ENCODE assay signal across 12 cellular contexts in genomic region chr22:37678372-37678771, GRCh38. TPM values are rescaled to one million over a fixed set of nuclear protein-coding genes. Genes with fewer than 3 reads are reported as not detected.
DNase-seq lines count a peak whose midpoint lies in the region; ATAC-seq, FAIRE-seq and TF ChIP-seq lines count a peak whose summit lies in the region.
"Had no signal": no experiment of that assay in that cellular context is flagged by ENCODE, and none has a peak within 500 bp of the region (broad histone marks: within the 10 kb centered on the region; RNA-seq: fewer than 3 reads in every experiment).

No MANE protein-coding gene starts in this region.

- 45% methylated on average over 18 of the region's 18 CpGs for WGBS in urinary bladder
- 73 to 85% (median 76%) methylated on average over 18 of the region's 18 CpGs for WGBS in small intestine, 3 donors

- no peak for FAIRE-seq in small intestine (lab: Jason Lieb, UNC)

- peaks cover 21% of the 10 kb centered on the region for H3K36me3 Mint-ChIP-seq in activated naive CD4-positive, alpha-beta T cell treated with anti-CD3 and anti-CD28 coated beads, Interleukin-2, amount 10 ng/mL, durations not matched to agents 7 days and 5 days
- H3K36me3 Mint-ChIP-seq in activated naive CD8-positive, alpha-beta T cell treated with anti-CD3 and anti-CD28 coated beads for 36 hours = peaks cover 2% of the 10 kb centered on the region

- H3K27ac Mint-ChIP-seq in activated naive CD4-positive, alpha-beta T cell treated with anti-CD3 and anti-CD28 coated beads, Interleukin-2, amount 10 ng/mL, durations not matched to agents 7 days and 5 days = peak overlapping the region; percentile 100
- H3K27ac Mint-ChIP-seq in activated naive CD8-positive, alpha-beta T cell treated with anti-CD3 and anti-CD28 coated beads for 36 hours = peak overlapping the region; percentile 79
- H3K27ac Mint-ChIP-seq: stimulated activated naive CD8-positive, alpha-beta T cell treated with anti-CD3 and anti-CD28 coated beads, Interleukin-15, amount 100 ng/mL, for 72 hours had no signal

- H3K9me3 ChIP-seq in small intestine (ENCODE audit: control insufficient read depth, low read depth) (no peaks in the 10 kb centered on the region), ascending aorta (no peaks in the 10 kb centered on the region)

- H3K27ac ChIP-seq in urinary bladder (ENCODE audit: low read depth) (peak overlapping the region; percentile 40), small intestine (ENCODE audit: low read depth in 1 of 2, low read length in 1 of 2) (no peak overlapping the region), ascending aorta (peak overlapping the region in 1 of 2 donors; percentile 94)

- no peak for ATAC-seq in HG03378 (IDR thresholded peaks at IDR 0.05; ENCODE audit: unreplicated experiment)
- ATAC-seq: stimulated activated naive CD8-positive, alpha-beta T cell treated with anti-CD3 and anti-CD28 coated beads, Interleukin-15, amount 100 ng/mL, for 72 hours had no signal

- H3K36me3 ChIP-seq in urinary bladder (ENCODE audit: insufficient read depth) (no peaks in the 10 kb centered on the region), small intestine (ENCODE audit: control insufficient read depth in 2 of 2, insufficient read depth in 2 of 2, low read length in 2 of 2) (no peaks in the 10 kb centered on the region), ascending aorta (peaks cover 25 to 28% of the 10 kb centered on the region in 2 donors)

- CTCF ChIA-PET in activated naive CD4-positive, alpha-beta T cell treated with anti-CD3 and anti-CD28 coated beads, Interleukin-2, amount 10 ng/mL, durations not matched to agents 7 days and 5 days (lab: Charles Lee) = interaction anchor here (0.6 to 21.2 kb wide), 3 partner anchors 10 to 72 kb away, joined by 3 to 506 read pairs (median 3); partner anchors contain the start of gene SH3BP1

- no peak overlapping the region for H3K4me3 Mint-ChIP-seq in activated naive CD4-positive, alpha-beta T cell treated with anti-CD3 and anti-CD28 coated beads, Interleukin-2, amount 10 ng/mL, durations not matched to agents 7 days and 5 days
- no peak overlapping the region for H3K4me3 Mint-ChIP-seq in activated naive CD8-positive, alpha-beta T cell treated with anti-CD3 and anti-CD28 coated beads for 36 hours

- intact Hi-C loops in ascending aorta (cut with DNase I) = loop anchor here (5.0 kb wide), 2 partner anchors 116 to 131 kb away; partner anchors contain the start of gene CDC42EP1

- H3K4me1 ChIP-seq in urinary bladder (ENCODE audit: insufficient read depth) = peaks cover 1% of the 10 kb centered on the region
- H3K4me1 ChIP-seq in small intestine (ENCODE audit: control insufficient read depth in 2 of 2, insufficient read depth in 1 of 2, low read depth in 1 of 2, low read length in 1 of 2) = peaks cover 0 to 3% of the 10 kb centered on the region in 2 donors
- peaks cover 15 to 26% of the 10 kb centered on the region in 2 donors for H3K4me1 ChIP-seq in ascending aorta

- H3K27me3 ChIP-seq in small intestine (ENCODE audit: control insufficient read depth in 2 of 2, insufficient read depth in 2 of 2, low read length in 2 of 2) = no peaks in the 10 kb centered on the region
- no peaks in the 10 kb centered on the region for H3K27me3 ChIP-seq in ascending aorta

- DNase-seq in activated naive CD4-positive, alpha-beta T cell treated with anti-CD3 and anti-CD28 coated beads, Interleukin-2, amount 10 ng/mL, durations not matched to agents 7 days and 5 days = no peak
- DNase-seq in activated naive CD4-positive, alpha-beta T cell treated with anti-CD3 and anti-CD28 coated beads, Interleukin-2, amount 50 U/mL, for 16 hours = no peak
- DNase-seq in activated naive CD8-positive, alpha-beta T cell treated with anti-CD3 and anti-CD28 coated beads for 36 hours = no peak
- DNase-seq in left kidney (ENCODE audit: low read depth, low spot score) (peak; percentile 61), small intestine (no peak), ascending aorta (ENCODE audit: low spot score in 2 of 2) (no peak)
- DNase-seq: NCI-H146; NK-92 treated with Interleukin-12 subunit alpha and Interleukin-12 subunit beta, amount 100 ng/mL, for 24 hours; stimulated activated naive CD8-positive, alpha-beta T cell treated with anti-CD3 and anti-CD28 coated beads, Interleukin-15, amount 100 ng/mL, for 72 hours had no signal

- H3K4me1 Mint-ChIP-seq in activated naive CD4-positive, alpha-beta T cell treated with anti-CD3 and anti-CD28 coated beads, Interleukin-2, amount 10 ng/mL, durations not matched to agents 7 days and 5 days = peaks cover 51% of the 10 kb centered on the region
- peaks cover 43% of the 10 kb centered on the region for H3K4me1 Mint-ChIP-seq in activated naive CD8-positive, alpha-beta T cell treated with anti-CD3 and anti-CD28 coated beads for 36 hours

- H3K4me3 ChIP-seq in urinary bladder (ENCODE audit: low read depth, low read length) (no peak overlapping the region), small intestine (ENCODE audit: low read depth in 1 of 2, low read length in 2 of 2) (no peak overlapping the region), ascending aorta (peak overlapping the region in 1 of 2 donors; percentile 81)

- TF ChIP-seq CTCF in ascending aorta (IDR thresholded peaks at IDR 0.05) = no peak

- no peaks in the 10 kb centered on the region for H3K9me3 Mint-ChIP-seq in activated naive CD4-positive, alpha-beta T cell treated with anti-CD3 and anti-CD28 coated beads, Interleukin-2, amount 10 ng/mL, durations not matched to agents 7 days and 5 days
- H3K9me3 Mint-ChIP-seq in activated naive CD8-positive, alpha-beta T cell treated with anti-CD3 and anti-CD28 coated beads for 36 hours = no peaks in the 10 kb centered on the region
- H3K9me3 Mint-ChIP-seq: activated T-helper 2 cell treated with anti-CD3 and anti-CD28 coated beads, Interferon-gamma antibody, Interleukin-2, Interleukin-4, amounts not matched to agents 10 μg/mL and 5 μg/mL and 100 μg/mL, durations not matched to agents 14 hours and 24 hours and 36 hours; stimulated activated naive CD8-positive, alpha-beta T cell treated with anti-CD3 and anti-CD28 coated beads, Interleukin-15, amount 100 ng/mL, for 72 hours had no signal

- H3K27me3 Mint-ChIP-seq in activated naive CD4-positive, alpha-beta T cell treated with anti-CD3 and anti-CD28 coated beads, Interleukin-2, amount 10 ng/mL, durations not matched to agents 7 days and 5 days = no peaks in the 10 kb centered on the region
- H3K27me3 Mint-ChIP-seq in activated naive CD8-positive, alpha-beta T cell treated with anti-CD3 and anti-CD28 coated beads for 36 hours = no peaks in the 10 kb centered on the region
- H3K27me3 Mint-ChIP-seq: stimulated activated naive CD8-positive, alpha-beta T cell treated with anti-CD3 and anti-CD28 coated beads, Interleukin-15, amount 100 ng/mL, for 72 hours had no signal

RNA-seq across cellular contexts. Expression of gene LGALS1, which starts 2.9 kb away (rescaled TPM):
- 100 to 1,000 TPM; 166 to 171 TPM for total RNA-seq in activated naive CD8-positive, alpha-beta T cell treated with anti-CD3 and anti-CD28 coated beads for 36 hours
- total RNA-seq in urinary bladder (1,499 TPM), ascending aorta (2,009 TPM)
- polyA plus RNA-seq in urinary bladder (1,781 TPM), small intestine (100 to 1,000 TPM in 2 of 3 donors, 10 to 100 TPM in 1; 36.9 to 396 (median 232) TPM)

RNA-seq across cellular contexts. Expression of gene NOL12, which starts 7.8 kb away (rescaled TPM):
- total RNA-seq in activated naive CD8-positive, alpha-beta T cell treated with anti-CD3 and anti-CD28 coated beads for 36 hours = 10 to 100 TPM; 50.0 to 50.8 TPM
- total RNA-seq in urinary bladder (8.7 TPM), ascending aorta (4.0 TPM)
- polyA plus RNA-seq in urinary bladder (17.9 TPM), small intestine (10 to 100 TPM; 22.6 to 28.9 (median 24.0) TPM)

RNA-seq across cellular contexts. Expression of gene TRIOBP, which starts 18.5 kb away (rescaled TPM):
- 10 to 100 TPM; 19.7 to 20.8 TPM for total RNA-seq in activated naive CD8-positive, alpha-beta T cell treated with anti-CD3 and anti-CD28 coated beads for 36 hours
- 64.2 TPM for total RNA-seq in urinary bladder
- 140 TPM for polyA plus RNA-seq in urinary bladder
- 10 to 100 TPM; 20.4 to 46.8 (median 27.6) TPM for polyA plus RNA-seq in small intestine
- total RNA-seq in ascending aorta = 253 TPM

RNA-seq across cellular contexts. Expression of gene PDXP, which starts 19.8 kb away (rescaled TPM):
- total RNA-seq in activated naive CD8-positive, alpha-beta T cell treated with anti-CD3 and anti-CD28 coated beads for 36 hours = 10 to 100 TPM; 41.4 to 42.5 TPM
- 3.2 TPM for total RNA-seq in urinary bladder
- polyA plus RNA-seq in urinary bladder = 15.1 TPM
- 10 to 100 TPM; 27.7 to 98.6 (median 87.0) TPM for polyA plus RNA-seq in small intestine
- total RNA-seq in ascending aorta = 10.6 TPM

RNA-seq across cellular contexts. Expression of gene SH3BP1, which starts 38.9 kb away (rescaled TPM):
- total RNA-seq in activated naive CD8-positive, alpha-beta T cell treated with anti-CD3 and anti-CD28 coated beads for 36 hours = 100 to 1,000 TPM in 1 of 2 experiments, 10 to 100 TPM in 1; 90.8 to 103 TPM
- total RNA-seq in urinary bladder (10.9 TPM), ascending aorta (33.7 TPM)
- polyA plus RNA-seq in urinary bladder (11.3 TPM), small intestine (10 to 100 TPM; 20.8 to 29.1 (median 27.9) TPM)
